Comparison of ENCODE assay signal across 23 cellular contexts in genomic region chr12:124901003-124901402, GRCh38. TPM values are rescaled to one million over a fixed set of nuclear protein-coding genes. Genes with fewer than 3 reads are reported as not detected.
DNase-seq lines count a peak whose midpoint lies in the region; ATAC-seq, FAIRE-seq and TF ChIP-seq lines count a peak whose summit lies in the region.
"Had no signal": no experiment of that assay in that cellular context is flagged by ENCODE, and none has a peak within 500 bp of the region (broad histone marks: within the 10 kb centered on the region; RNA-seq: fewer than 3 reads in every experiment).

No MANE protein-coding gene starts in this region.

- H3K36me3 ChIP-seq in DOHH2 (ENCODE audit: control insufficient read depth, low read length): no peaks in the 10 kb centered on the region
- H3K36me3 ChIP-seq in Karpas-422 (ENCODE audit: insufficient read depth, low read length): no peaks in the 10 kb centered on the region
- no peaks in the 10 kb centered on the region for H3K36me3 ChIP-seq in right lobe of liver
- H3K36me3 ChIP-seq: brain microvascular endothelial cell had no signal

- H3K9me2 ChIP-seq in DOHH2 (replicated peaks; ENCODE audit: control insufficient read depth, low read length) (no peaks in the 10 kb centered on the region), Karpas-422 (replicated peaks; ENCODE audit: insufficient read depth, low read length) (no peaks in the 10 kb centered on the region)

- ATAC-seq in right lobe of liver: peak in 1 of 4 donors; percentile 28
- no peak for ATAC-seq in GM19455 (IDR thresholded peaks at IDR 0.05; ENCODE audit: unreplicated experiment)
- ATAC-seq: CD8-positive, alpha-beta T cell; right cardiac atrium; stimulated activated naive CD8-positive, alpha-beta T cell treated with anti-CD3 and anti-CD28 coated beads, Interleukin-15, Interleukin-2, amounts not matched to agents 100 U/mL and 50 U/mL, for 24 hours had no signal

- H3K9me3 ChIP-seq in DOHH2 (ENCODE audit: control insufficient read depth, insufficient read depth, low read length): no peaks in the 10 kb centered on the region
- H3K9me3 ChIP-seq in Karpas-422 (ENCODE audit: low read length): no peaks in the 10 kb centered on the region
- H3K9me3 ChIP-seq in right lobe of liver: no peaks in the 10 kb centered on the region

- H3K4me1 ChIP-seq in DOHH2 (ENCODE audit: control insufficient read depth, low read length): peaks cover 73% of the 10 kb centered on the region
- peaks cover 39% of the 10 kb centered on the region for H3K4me1 ChIP-seq in Karpas-422 (ENCODE audit: low read length)
- H3K4me1 ChIP-seq in right lobe of liver: peaks cover 0 to 53% (median 15%) of the 10 kb centered on the region in 4 donors
- H3K4me1 ChIP-seq: parathyroid adenoma had no signal

- WGBS in right lobe of liver (ENCODE audit: insufficient coverage, low coverage, low lambda C conversion rate, missing lambda C conversion rate): 31% methylated on average over 2 of the region's 3 CpGs

- intact Hi-C loops in right lobe of liver (cut with DNase I): no loop called here

- peak overlapping the region; percentile 43 for H3K4me3 ChIP-seq in DOHH2 (ENCODE audit: low read length)
- H3K4me3 ChIP-seq in Karpas-422 (ENCODE audit: low read length): no peak overlapping the region
- no peak overlapping the region for H3K4me3 ChIP-seq in right lobe of liver
- H3K4me3 ChIP-seq: PC-9 had no signal

- H3K27ac ChIP-seq in DOHH2 (ENCODE audit: low read depth, low read length): peak overlapping the region; percentile 57
- no peak overlapping the region for H3K27ac ChIP-seq in Karpas-422 (ENCODE audit: low read length)
- H3K27ac ChIP-seq in right lobe of liver: peak overlapping the region; percentile 65 to 84 (median 79)
- H3K27ac ChIP-seq: brain microvascular endothelial cell, parathyroid adenoma, PC-9 had no signal

- no peak overlapping the region for H2AFZ ChIP-seq in Karpas-422 (ENCODE audit: low read length)
- H2AFZ ChIP-seq: parathyroid adenoma, PC-9 had no signal

- no peak for TF ChIP-seq CTCF in DOHH2 (IDR thresholded peaks at IDR 0.05; ENCODE audit: low read depth, low read length, poor library complexity, severe bottlenecking)
- TF ChIP-seq CTCF in right lobe of liver (IDR thresholded peaks at IDR 0.05): no peak
- TF ChIP-seq CTCF in D721Med (IDR thresholded peaks at IDR 0.05; ENCODE audit: insufficient read depth, missing control alignments): no peak

- H4K20me1 ChIP-seq in DOHH2 (ENCODE audit: control insufficient read depth, insufficient read depth, low read depth, low read length): no peaks in the 10 kb centered on the region
- H4K20me1 ChIP-seq in Karpas-422 (ENCODE audit: insufficient read depth, low read depth, low read length): no peaks in the 10 kb centered on the region

- TF ChIP-seq POLR2A in right lobe of liver (IDR thresholded peaks at IDR 0.05): no peak

- no peaks in the 10 kb centered on the region for H3K27me3 ChIP-seq in DOHH2 (ENCODE audit: control insufficient read depth, low read length)
- peaks cover 3% of the 10 kb centered on the region; the same call in 1 of the 2 replicates for H3K27me3 ChIP-seq in Karpas-422 (ENCODE audit: low read length)
- H3K27me3 ChIP-seq in right lobe of liver: no peaks in the 10 kb centered on the region
- H3K27me3 ChIP-seq: brain microvascular endothelial cell had no signal

- peaks cover 24% of the 10 kb centered on the region for H3F3A ChIP-seq in DOHH2 (ENCODE audit: control insufficient read depth, insufficient read depth)

- peak overlapping the region; percentile 55 for H3K4me2 ChIP-seq in DOHH2 (ENCODE audit: low read length)
- H3K4me2 ChIP-seq in Karpas-422 (ENCODE audit: low read depth, low read length, poor library complexity, severe bottlenecking): peak overlapping the region; percentile 32
- H3K4me2 ChIP-seq: PC-9 had no signal

- no peaks in the 10 kb centered on the region for H3K79me2 ChIP-seq in DOHH2 (ENCODE audit: control insufficient read depth, low read length)
- H3K79me2 ChIP-seq in Karpas-422 (ENCODE audit: low read length): no peaks in the 10 kb centered on the region
- H3K79me2 ChIP-seq: parathyroid adenoma had no signal

- DNase-seq in Karpas-422: no peak
- DNase-seq in RPMI7951 (ENCODE audit: low read depth): peak; percentile 46
- DNase-seq in right lobe of liver: no peak
- DNase-seq in activated CD4-positive, alpha-beta T cell treated with anti-CD3 and anti-CD28 coated beads, Interleukin-2, amount 50 U/mL, for 1 hour: no peak
- no peak for DNase-seq in D721Med (ENCODE audit: insufficient read length, low spot score)
- DNase-seq: activated CD4-positive, alpha-beta T cell treated with anti-CD3 and anti-CD28 coated beads for 4 hours; activated naive CD4-positive, alpha-beta T cell treated with Interleukin-2 at 50 U/mL for 16 hours; activated T-cell treated with anti-CD3 and anti-CD28 coated beads, Interleukin-2, amount 50 U/mL, for 48 hours; brain microvascular endothelial cell; CD8-positive, alpha-beta T cell; effector CD4-positive, alpha-beta T cell; erythroblast; kidney glomerular epithelial cell; NCI-H1694 treated with DMSO at 0.1 percent for 48 hours; NCI-H2171; NCI-H748 treated with DMSO at 0.1 percent for 48 hours; PC-9; right cardiac atrium; stimulated activated naive CD8-positive, alpha-beta T cell treated with anti-CD3 and anti-CD28 coated beads, Interleukin-15, Interleukin-2, amounts not matched to agents 100 U/mL and 50 U/mL, for 24 hours had no signal

- FAIRE-seq in D721Med (lab: Jason Lieb, UNC): no peak
- FAIRE-seq: GM12891 had no signal

- no peak overlapping the region for H3K9ac ChIP-seq in Karpas-422 (ENCODE audit: low read length)
- H3K9ac ChIP-seq: parathyroid adenoma had no signal

RNA-seq across cellular contexts. Expression of gene UBC, which starts 13.4 kb away (rescaled TPM):
- 603 and 914 TPM in 2 replicates for total RNA-seq in Karpas-422 (2014; rRNA removed; shearing (Covaris generic); ENCODE audit: low replicate concordance)
- total RNA-seq in RPMI7951 (2014; rRNA removed; shearing (Covaris generic)): 951 and 1,170 TPM in 2 replicates
- 1,000 to 10,000 TPM in 1 of 6 experiments, 100 to 1,000 TPM in 5; 390 to 1,023 (median 604) TPM for total RNA-seq in right lobe of liver

RNA-seq across cellular contexts. Expression of gene SCARB1, which starts 37.3 kb away (rescaled TPM):
- 91.7 and 102 TPM in 2 replicates for total RNA-seq in Karpas-422 (2014; rRNA removed; shearing (Covaris generic); ENCODE audit: low replicate concordance)
- 13.9 and 15.3 TPM in 2 replicates for total RNA-seq in RPMI7951 (2014; rRNA removed; shearing (Covaris generic))
- total RNA-seq in right lobe of liver: 100 to 1,000 TPM; 128 to 359 (median 214) TPM
